ENCODE assay signal across 11 cellular contexts in genomic region chr2:96067902-96068581, GRCh38. TPM values are rescaled to one million over a fixed set of nuclear protein-coding genes. Genes with fewer than 3 reads are reported as not detected.
DNase-seq lines count a peak whose midpoint lies in the region; FAIRE-seq and TF ChIP-seq lines count a peak whose summit lies in the region.
"Not testable (repeated sequence)": the region's sequence is repeated elsewhere in the genome, so short reads cannot be mapped to it uniquely, and the experiment has no call there.
"Had no signal": no experiment of that assay in that cellular context is flagged by ENCODE, and none has a peak within 500 bp of the region (broad histone marks: within the 10 kb centered on the region; RNA-seq: fewer than 3 reads in every experiment).

No MANE protein-coding gene starts in this region.

- H3K18ac ChIP-seq in neuronal stem cell (ENCODE audit: low read length), result peak overlapping the region; percentile 84

- not testable (repeated sequence) for TF ChIP-seq CTCF in kidney (IDR thresholded peaks at IDR 0.05; ENCODE audit: borderline replicate concordance, extremely low read depth, insufficient read depth)

- H3K4me1 Mint-ChIP-seq in activated CD4-positive, alpha-beta memory T cell treated with anti-CD3 and anti-CD28 coated beads, Interleukin-2, amount 10 ng/mL, durations not matched to agents 7 days and 5 days, result not testable (repeated sequence)

- H2BK5ac ChIP-seq in neuronal stem cell (ENCODE audit: low read length), result not testable (repeated sequence)

- H4K8ac ChIP-seq in neuronal stem cell (ENCODE audit: low read depth, low read length), result not testable (repeated sequence)

- not testable (repeated sequence) for H4K91ac ChIP-seq in neuronal stem cell (ENCODE audit: low read depth, low read length, poor library complexity)

- H2AK5ac ChIP-seq in neuronal stem cell (ENCODE audit: low read depth, low read length), result not testable (repeated sequence)

- H2BK12ac ChIP-seq in neuronal stem cell (ENCODE audit: low read length), result not testable (repeated sequence)

- peak overlapping the region; percentile 32 for H3K14ac ChIP-seq in neuronal stem cell (ENCODE audit: low read length)

- H3K27me3 ChIP-seq in neuronal stem cell (ENCODE audit: control insufficient read depth in 3 of 3, insufficient read depth in 3 of 3, low read depth in 1 of 3, low read length in 3 of 3), result not testable (repeated sequence)

- DNase-seq in HTR-8/SVneo (ENCODE audit: insufficient read length, low spot score); neuronal stem cell (ENCODE audit: low spot score): not testable (repeated sequence)
- DNase-seq in NCI-H2081 treated with DMSO at 0.1 percent for 48 hours (lab: John Stamatoyannopoulos, UW) (peak; percentile 74), NCI-H82 (lab: John Stamatoyannopoulos, UW) (peak; percentile 22), ecto neural progenitor cell (ENCODE audit: low spot score) (peak; percentile 25), kidney (peak; percentile 56)
- peak; percentile 14 for DNase-seq in activated CD4-positive, alpha-beta memory T cell treated with anti-CD3 and anti-CD28 coated beads, Interleukin-2, amount 10 ng/mL, durations not matched to agents 7 days and 5 days

- FAIRE-seq in HTR-8/SVneo (lab: Jason Lieb, UNC), result peak; percentile 55
- FAIRE-seq in kidney (lab: Jason Lieb, UNC), result not testable (repeated sequence)

- not testable (repeated sequence) for H3K36me3 ChIP-seq in kidney (ENCODE audit: control insufficient read depth in 1 of 2, insufficient read depth in 2 of 2, low read length in 2 of 2); neuronal stem cell (replicated peaks in 1 of 2; ENCODE audit: control insufficient read depth in 2 of 2, insufficient read depth in 2 of 2, low read length in 2 of 2)

- H3K4ac ChIP-seq in neuronal stem cell (ENCODE audit: low read length), result not testable (repeated sequence)

- WGBS in neuronal stem cell (ENCODE audit: extremely low coverage in 2 of 2, insufficient read length in 2 of 2, insufficient replicate concordance in 1 of 2), 2 donors, result no CpG with 5 or more reads among the region's 9 CpGs

- not testable (repeated sequence) for H2BK15ac ChIP-seq in neuronal stem cell (ENCODE audit: low read length)

- not testable (repeated sequence) for H3K27ac Mint-ChIP-seq in activated CD4-positive, alpha-beta memory T cell treated with anti-CD3 and anti-CD28 coated beads, Interleukin-2, amount 10 ng/mL, durations not matched to agents 7 days and 5 days

- H3K23ac ChIP-seq in neuronal stem cell (ENCODE audit: low read depth, low read length, poor library complexity), result not testable (repeated sequence)

- not testable (repeated sequence) for H3K9ac ChIP-seq in kidney (ENCODE audit: low read length in 2 of 2); neuronal stem cell (ENCODE audit: low read depth, low read length, poor library complexity)

- not testable (repeated sequence) for H3K4me1 ChIP-seq in kidney (ENCODE audit: control insufficient read depth in 1 of 2, insufficient read depth in 1 of 2, low read depth in 1 of 2, low read length in 2 of 2)
- H3K4me1 ChIP-seq in neuronal stem cell (ENCODE audit: control insufficient read depth in 2 of 2, insufficient read depth in 1 of 2, low read depth in 1 of 2, low read length in 2 of 2), result peaks cover 0 to 10% of the 10 kb centered on the region in 2 donors

- not testable (repeated sequence) for H3K36me3 Mint-ChIP-seq in activated CD4-positive, alpha-beta memory T cell treated with anti-CD3 and anti-CD28 coated beads, Interleukin-2, amount 10 ng/mL, durations not matched to agents 7 days and 5 days (ENCODE audit: low read depth)

- H3K4me3 ChIP-seq in kidney (ENCODE audit: low read length in 2 of 2); neuronal stem cell (ENCODE audit: low read length in 2 of 2): not testable (repeated sequence)

- H3K4me2 ChIP-seq in neuronal stem cell (ENCODE audit: insufficient read depth, low read length, poor library complexity, severe bottlenecking), result not testable (repeated sequence)

- H3K27me3 Mint-ChIP-seq in activated CD4-positive, alpha-beta memory T cell treated with anti-CD3 and anti-CD28 coated beads, Interleukin-2, amount 10 ng/mL, durations not matched to agents 7 days and 5 days, result not testable (repeated sequence)

- intact Hi-C loops in kidney (cut with DNase I), result not testable (repeated sequence)

- H2AFZ ChIP-seq in neuronal stem cell (ENCODE audit: low read length), result not testable (repeated sequence)

- H3K79me1 ChIP-seq in neuronal stem cell (ENCODE audit: low read depth, low read length), result not testable (repeated sequence)

- H2BK120ac ChIP-seq in neuronal stem cell (ENCODE audit: low read depth, low read length), result not testable (repeated sequence)

- not testable (repeated sequence) for H3K4me3 Mint-ChIP-seq in activated CD4-positive, alpha-beta memory T cell treated with anti-CD3 and anti-CD28 coated beads, Interleukin-2, amount 10 ng/mL, durations not matched to agents 7 days and 5 days

- CTCF ChIA-PET in activated CD4-positive, alpha-beta memory T cell treated with anti-CD3 and anti-CD28 coated beads, Interleukin-2, amount 10 ng/mL, durations not matched to agents 7 days and 5 days (lab: Charles Lee), result not testable (repeated sequence)

- not testable (repeated sequence) for H3K27ac ChIP-seq in kidney (ENCODE audit: low read depth in 2 of 2, low read length in 2 of 2); neuronal stem cell (replicated peaks; ENCODE audit: low read length)

- not testable (repeated sequence) for H3K9me3 ChIP-seq in kidney (ENCODE audit: control insufficient read depth in 1 of 2, low read length in 2 of 2); neuronal stem cell (replicated peaks in 1 of 2; ENCODE audit: control insufficient read depth in 2 of 2, insufficient read depth in 1 of 2, low read depth in 1 of 2, low read length in 2 of 2)

- H3K9me3 Mint-ChIP-seq in activated CD4-positive, alpha-beta memory T cell treated with anti-CD3 and anti-CD28 coated beads, Interleukin-2, amount 10 ng/mL, durations not matched to agents 7 days and 5 days, result not testable (repeated sequence)

- POLR2A ChIA-PET in activated CD4-positive, alpha-beta memory T cell treated with anti-CD3 and anti-CD28 coated beads, Interleukin-2, amount 10 ng/mL, durations not matched to agents 7 days and 5 days (lab: Charles Lee), result not testable (repeated sequence)

RNA-seq across cellular contexts. Expression of gene GPAT2, which starts 33.3 kb away (rescaled TPM):
- 1 to 10 TPM; 6.9 to 7.1 TPM for total RNA-seq in activated CD4-positive, alpha-beta memory T cell treated with anti-CD3 and anti-CD28 coated beads, Interleukin-2, amount 10 ng/mL, durations not matched to agents 7 days and 5 days
- 2.7 TPM for total RNA-seq in kidney
- polyA plus RNA-seq in kidney (ENCODE audit: insufficient read depth, low read depth, low replicate concordance), result 1.1 TPM
- 0.03 TPM for polyA plus RNA-seq in neuronal stem cell (2013, experiment 1 of 2)
- 0.03 TPM for polyA plus RNA-seq in neuronal stem cell (2013, experiment 2 of 2)
- total RNA-seq: HT1080 had no signal

RNA-seq across cellular contexts. Expression of gene ADRA2B, which starts 48.3 kb away (rescaled TPM):
- total RNA-seq in activated CD4-positive, alpha-beta memory T cell treated with anti-CD3 and anti-CD28 coated beads, Interleukin-2, amount 10 ng/mL, durations not matched to agents 7 days and 5 days, result under 1 TPM in 1 of 2 experiments, not detected in 1; 0.05 TPM
- total RNA-seq in kidney, result 1.4 TPM
- 4.8 TPM for polyA plus RNA-seq in kidney (ENCODE audit: insufficient read depth, low read depth, low replicate concordance)
- polyA plus RNA-seq in neuronal stem cell (2013, experiment 1 of 2), result 3.6 TPM
- polyA plus RNA-seq in neuronal stem cell (2013, experiment 2 of 2), result 3.7 TPM
- total RNA-seq: fibroblast of villous mesenchyme, HT1080, K562, pulmonary artery endothelial cell had no signal
- polyA plus RNA-seq: K562 had no signal
